19 cellular contexts compared by ENCODE assay signal in genomic region chr10:125136087-125136486, GRCh38.
"Had no signal": no experiment of that assay in that cellular context is flagged by ENCODE, and none has a peak within 500 bp of the region (broad histone marks: within the 10 kb centered on the region; RNA-seq: fewer than 3 reads in every experiment).

No MANE protein-coding gene starts in this region.

- ATAC-seq: activated CD4-positive, CD25-positive, alpha-beta regulatory T cell treated with anti-CD3 and anti-CD28 coated beads, Interleukin-2, amount 50 U/mL, for 24 hours; activated CD8-positive, alpha-beta memory T cell treated with anti-CD3 and anti-CD28 coated beads, Interleukin-2, amount 10 ng/mL, durations not matched to agents 7 days and 5 days; left lobe of liver; pancreas had no signal

- H3K4me3 ChIP-seq: breast epithelium, pancreas had no signal

- H3K36me3 ChIP-seq: breast epithelium had no signal

- H3K36me3 Mint-ChIP-seq: activated CD8-positive, alpha-beta memory T cell treated with anti-CD3 and anti-CD28 coated beads, Interleukin-2, amount 10 ng/mL, durations not matched to agents 7 days and 5 days; activated naive CD8-positive, alpha-beta T cell; memory B cell; stimulated activated effector memory CD8-positive, alpha-beta T cell treated with anti-CD3 and anti-CD28 coated beads, Interleukin-12 subunit alpha, Interleukin-12 subunit beta, amount 100 ng/mL, for 72 hours had no signal

- H3K27ac Mint-ChIP-seq: activated CD8-positive, alpha-beta memory T cell treated with anti-CD3 and anti-CD28 coated beads, Interleukin-2, amount 10 ng/mL, durations not matched to agents 7 days and 5 days; activated naive CD8-positive, alpha-beta T cell; activated T-cell treated with anti-CD3 and anti-CD28 coated beads, Interleukin-2, amount 50 U/mL, for 24 hours; memory B cell; stimulated activated effector memory CD8-positive, alpha-beta T cell treated with anti-CD3 and anti-CD28 coated beads, Interleukin-12 subunit alpha, Interleukin-12 subunit beta, amount 100 ng/mL, for 72 hours; T-helper 2 cell treated with Interferon-gamma antibody and Interleukin-4, amounts not matched to agents 5 μg/mL and 100 μg/mL, for 36 hours; type B pancreatic cell had no signal

- H3K9me3 Mint-ChIP-seq: activated T-cell treated with anti-CD3 and anti-CD28 coated beads, Interleukin-2, amount 50 U/mL, for 24 hours; memory B cell; neural crest cell; stimulated activated effector memory CD8-positive, alpha-beta T cell treated with anti-CD3 and anti-CD28 coated beads, Interleukin-12 subunit alpha, Interleukin-12 subunit beta, amount 100 ng/mL, for 72 hours; T-helper 2 cell treated with Interferon-gamma antibody and Interleukin-4, amounts not matched to agents 5 μg/mL and 100 μg/mL, for 36 hours; type B pancreatic cell had no signal

- H3K9me3 ChIP-seq: breast epithelium, pancreas had no signal

- H3K27ac ChIP-seq: breast epithelium had no signal

- H3K27me3 ChIP-seq: breast epithelium, pancreas had no signal

- H3K4me1 ChIP-seq: breast epithelium had no signal

- DNase-seq: activated CD4-positive, alpha-beta T cell treated with anti-CD3 and anti-CD28 coated beads, Interleukin-2, amount 50 U/mL, for 4 hours; activated CD8-positive, alpha-beta memory T cell treated with anti-CD3 and anti-CD28 coated beads, Interleukin-2, amount 10 ng/mL, durations not matched to agents 7 days and 5 days; activated effector memory CD4-positive, alpha-beta T cell treated with Interleukin-2 at 50 U/mL for 16 hours; activated T-cell treated with anti-CD3 and anti-CD28 coated beads, Interleukin-2, amount 50 U/mL, for 24 hours; anterior cingulate cortex; foreskin melanocyte; head of caudate nucleus; small intestine; SW 1271 had no signal
